Comparison of ENCODE assay signal across 8 cellular contexts in the genomic region with DNA sequence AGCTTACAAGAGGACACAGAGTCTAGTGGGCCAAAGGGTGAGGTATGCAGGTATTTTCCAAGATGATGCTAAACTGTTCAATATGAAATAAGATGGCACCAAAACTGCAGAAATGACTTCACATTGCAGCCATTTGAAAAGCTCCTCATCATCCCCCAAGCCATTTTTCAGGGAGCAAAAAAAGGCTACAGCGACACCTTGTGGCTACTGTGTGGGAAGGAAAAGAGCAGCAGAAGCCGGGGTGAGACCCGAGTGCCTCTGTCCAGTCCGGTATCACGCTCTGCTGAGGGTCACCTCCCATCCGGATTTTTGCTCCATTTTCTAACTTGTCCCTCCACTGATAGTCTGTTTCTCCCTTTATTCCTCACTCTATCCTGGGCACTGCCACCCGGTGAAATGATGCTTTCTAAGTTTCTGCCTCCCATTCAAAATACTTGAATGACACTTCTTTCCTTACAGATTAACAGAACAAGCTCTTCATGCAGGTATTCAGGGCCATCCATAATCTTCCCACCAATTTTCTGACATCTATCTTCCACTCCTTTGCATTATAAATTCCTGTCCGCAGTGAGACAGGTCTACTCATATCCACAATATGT.
DNase-seq lines count a peak whose midpoint lies in the region; ATAC-seq, FAIRE-seq and TF ChIP-seq lines count a peak whose summit lies in the region.

No MANE protein-coding gene starts in this region.

- BruUV-seq in PC-3 (replicated peaks; lab: Mats Ljungman, UMichigan) (no TSS peak), HepG2 (replicated peaks; lab: Mats Ljungman, UMichigan) (no TSS peak)

- H3K9me3 ChIP-seq in DOHH2 (ENCODE audit: control insufficient read depth, insufficient read depth, low read length) (no peaks in the 10 kb centered on the region), PC-3 (ENCODE audit: low read length) (no peaks in the 10 kb centered on the region), HepG2 (ENCODE audit: low read length) (no peaks in the 10 kb centered on the region), testis (no peaks in the 10 kb centered on the region)

- H2AFZ ChIP-seq in PC-3 (ENCODE audit: low read length) (no peak overlapping the region), HepG2 (ENCODE audit: low read length) (no peak overlapping the region)

- DNase-seq in PC-3 (peak; percentile 70), bronchial epithelial cell (ENCODE audit: low read depth) (peak; percentile 34), HepG2 (ENCODE audit: low spot score) (peak; percentile 36), testis (peak; percentile 50)

- in situ Hi-C loops in HepG2 (cut with HindIII; ENCODE audit: extremely low pct_ligation_motif_present, low pct_unique_long_range_greater_than_20kb): no loop called here

- TF ChIP-seq RAD21 in HepG2 (CRISPR knock-in tag; IDR thresholded peaks at IDR 0.05): peak; percentile 32; the same call in 1 of the 2 replicates

- WGBS in HepG2 (ENCODE audit: low lambda C conversion rate): 2% methylated on average over 7 of the region's 8 CpGs
- 26 to 34% methylated on average over 8 of the region's 8 CpGs for WGBS in testis, 2 donors

- no peak for TF ChIP-seq EP300 in HepG2 (IDR thresholded peaks at IDR 0.05; ENCODE audit: low read depth in 2 of 2, low read length in 2 of 2)
- no peak for TF ChIP-seq EP300 in HepG2 (CRISPR knock-in tag; IDR thresholded peaks at IDR 0.05; ENCODE audit: borderline replicate concordance)

- FAIRE-seq in bronchial epithelial cell (lab: Jason Lieb, UNC): peak; percentile 13
- peak; percentile 74 for FAIRE-seq in HepG2 (lab: Jason Lieb, UNC)

- POLR2A ChIA-PET in PC-3 (lab: Charles Lee; ENCODE audit: unreplicated experiment) (no interaction called here), HepG2 (lab: Yijun Ruan, JAX) (no interaction called here)

- H3F3A ChIP-seq in DOHH2 (ENCODE audit: control insufficient read depth, insufficient read depth) (no peaks in the 10 kb centered on the region), PC-3 (ENCODE audit: low read length, unreplicated experiment) (no peaks in the 10 kb centered on the region)

- H4K20me1 ChIP-seq in DOHH2 (ENCODE audit: control insufficient read depth, insufficient read depth, low read depth, low read length) (no peaks in the 10 kb centered on the region), PC-3 (ENCODE audit: low read length) (no peaks in the 10 kb centered on the region), HepG2 (ENCODE audit: insufficient read depth, low read length) (no peaks in the 10 kb centered on the region)

- ATAC-seq in GM19043 (IDR thresholded peaks at IDR 0.05; ENCODE audit: low read depth, unreplicated experiment): peak; percentile 80
- ATAC-seq in HG03342 (IDR thresholded peaks at IDR 0.05; ENCODE audit: unreplicated experiment): peak; percentile 84
- peak; percentile 67 for ATAC-seq in PC-3
- peak; percentile 92 for ATAC-seq in HepG2
- ATAC-seq in HG03095 (IDR thresholded peaks at IDR 0.05; ENCODE audit: unreplicated experiment): no peak

- TF ChIP-seq CTCF in DOHH2 (IDR thresholded peaks at IDR 0.05; ENCODE audit: low read depth, low read length, poor library complexity, severe bottlenecking): peak; percentile 94
- TF ChIP-seq CTCF in PC-3 (conservative IDR thresholded peaks at IDR 0.05; ENCODE audit: low read depth, low read length): peak; percentile 83
- peak; percentile 87 for TF ChIP-seq CTCF in bronchial epithelial cell (IDR thresholded peaks at IDR 0.05; ENCODE audit: insufficient read depth, low read length, severe bottlenecking)
- peak; percentile 76 for TF ChIP-seq CTCF in HepG2 (CRISPR knock-in tag; IDR thresholded peaks at IDR 0.05)
- TF ChIP-seq CTCF in testis (IDR thresholded peaks at IDR 0.05): peak; percentile 28 to 65 (median 28)

- intact Hi-C loops in PC-3 (cut with micrococcal nuclease): loop anchor here (1.0 kb wide), 1 partner anchor 20 kb away; no protein-coding TSS in a partner anchor
- intact Hi-C loops in HepG2 (cut with micrococcal nuclease; ENCODE audit: unreplicated experiment): loop anchor here (2.0 kb wide), 1 partner anchor 20 kb away; no protein-coding TSS in a partner anchor
- intact Hi-C loops in testis (cut with DNase I; ENCODE audit: low total_unique reads): no loop called here

- no peak overlapping the region for H3K9ac ChIP-seq in PC-3 (ENCODE audit: low read length)
- H3K9ac ChIP-seq in HepG2 (ENCODE audit: insufficient read depth, low read depth, low read length): no peak overlapping the region

- H3K4me2 ChIP-seq in DOHH2 (ENCODE audit: low read length): no peak overlapping the region
- H3K4me2 ChIP-seq in PC-3 (ENCODE audit: low read length): no peak overlapping the region
- H3K4me2 ChIP-seq in HepG2 (ENCODE audit: low read depth, low read length): no peak overlapping the region

- H3K9me2 ChIP-seq in DOHH2 (replicated peaks; ENCODE audit: control insufficient read depth, low read length): no peaks in the 10 kb centered on the region
- H3K9me2 ChIP-seq in PC-3 (replicated peaks; ENCODE audit: low read length): no peaks in the 10 kb centered on the region

- H3K27ac ChIP-seq in DOHH2 (ENCODE audit: low read depth, low read length) (no peak overlapping the region), PC-3 (ENCODE audit: low read length) (no peak overlapping the region), HepG2 (ENCODE audit: extremely low read length, insufficient read depth, low read length) (no peak overlapping the region), testis (no peak overlapping the region)

- H3K36me3 ChIP-seq in DOHH2 (ENCODE audit: control insufficient read depth, low read length): no peaks in the 10 kb centered on the region
- H3K36me3 ChIP-seq in PC-3 (ENCODE audit: low read depth, low read length): no peaks in the 10 kb centered on the region
- H3K36me3 ChIP-seq in bronchial epithelial cell (ENCODE audit: control insufficient read depth, insufficient read depth, low read length): no peaks in the 10 kb centered on the region
- H3K36me3 ChIP-seq in HepG2 (replicated peaks in 1 of 2; ENCODE audit: control insufficient read depth in 1 of 2, insufficient read depth in 2 of 2, low read length in 2 of 2): no peaks in the 10 kb centered on the region
- no peaks in the 10 kb centered on the region for H3K36me3 ChIP-seq in testis (ENCODE audit: low read depth, missing control alignments)

- H3K27me3 ChIP-seq in DOHH2 (ENCODE audit: control insufficient read depth, low read length) (no peaks in the 10 kb centered on the region), PC-3 (ENCODE audit: low read length) (peaks cover 37% of the 10 kb centered on the region), bronchial epithelial cell (ENCODE audit: control insufficient read depth, insufficient read depth, low read length) (no peaks in the 10 kb centered on the region), HepG2 (ENCODE audit: control insufficient read depth in 1 of 2, insufficient read depth in 2 of 2, low read length in 2 of 2) (peaks cover 0 to 12% of the 10 kb centered on the region in 2 experiments; a peak in 1 of 5 replicates), testis (no peaks in the 10 kb centered on the region)

- H3K79me2 ChIP-seq in DOHH2 (ENCODE audit: control insufficient read depth, low read length) (no peaks in the 10 kb centered on the region), PC-3 (ENCODE audit: low read length) (no peaks in the 10 kb centered on the region), HepG2 (ENCODE audit: insufficient read depth, low read length) (no peaks in the 10 kb centered on the region)

- H3K4me3 ChIP-seq in DOHH2 (ENCODE audit: low read length) (no peak overlapping the region), PC-3 (ENCODE audit: low read length) (no peak overlapping the region), bronchial epithelial cell (ENCODE audit: low read depth, low read length) (no peak overlapping the region), HepG2 (replicated peaks in 1 of 3; ENCODE audit: insufficient read depth in 1 of 3, low read depth in 2 of 3, low read length in 3 of 3) (no peak overlapping the region), testis (no peak overlapping the region)

- CTCF ChIA-PET in PC-3 (lab: Charles Lee) (interaction anchor here (0.6 to 1.2 kb wide), 3 partner anchors 21 to 446 kb away, joined by 3 to 7 read pairs (median 3); no protein-coding TSS in a partner anchor), HepG2 (lab: Yijun Ruan, JAX; ENCODE audit: low intra/inter-chr PET ratio, low total read pairs) (interaction anchor here (1.2 to 2.8 kb wide), 2 partner anchors 16 to 20 kb away, joined by 3 to 16 read pairs; no protein-coding TSS in a partner anchor)

- TF ChIP-seq POLR2A in HepG2 (IDR thresholded peaks at IDR 0.05; ENCODE audit: insufficient read depth in 1 of 2, low read depth in 2 of 2, low read length in 2 of 2): no peak
- no peak for TF ChIP-seq POLR2A in testis (IDR thresholded peaks at IDR 0.05)

- H3K4me1 ChIP-seq in DOHH2 (ENCODE audit: control insufficient read depth, low read length): no peaks in the 10 kb centered on the region
- no peaks in the 10 kb centered on the region for H3K4me1 ChIP-seq in PC-3 (ENCODE audit: insufficient read depth, low read length)
- no peaks in the 10 kb centered on the region for H3K4me1 ChIP-seq in HepG2 (ENCODE audit: insufficient read depth, low read length)
- no peaks in the 10 kb centered on the region for H3K4me1 ChIP-seq in testis

TF ChIP-seq in HepG2, 621 proteins besides CTCF, POLR2A, EP300 and RAD21:
- TF ChIP-seq HDAC2 (CRISPR knock-in tag; IDR thresholded peaks at IDR 0.05): no peak
- peak; percentile 59 for TF ChIP-seq STAG1 (CRISPR knock-in tag; IDR thresholded peaks at IDR 0.05)
- TF ChIP-seq SMC3 (IDR thresholded peaks at IDR 0.05; ENCODE audit: low read length): peak; percentile 66; the same call in 1 of the 2 replicates

Comparison
In these comparisons a context has a peak if more than half of its experiments do, and no peak if none do; other contexts are left out.
1. CTCF ChIP-seq: peak in every context shown above with its lines; median percentile 94 in DOHH2; 87 in bronchial epithelial cell; 83 in PC-3; 76 in HepG2; 28 in testis.